Comparison of ENCODE assay signal across 16 cellular contexts in genomic region chr12:67748761-67749075, GRCh38.
DNase-seq lines count a peak whose midpoint lies in the region; ATAC-seq and TF ChIP-seq lines count a peak whose summit lies in the region.
"Had no signal": no experiment of that assay in that cellular context is flagged by ENCODE, and none has a peak within 500 bp of the region (broad histone marks: within the 10 kb centered on the region; RNA-seq: fewer than 3 reads in every experiment).

No MANE protein-coding gene starts in this region.

- H3K79me2 ChIP-seq in PC-3 (ENCODE audit: low read length), result no peaks in the 10 kb centered on the region

- no peaks in the 10 kb centered on the region for H3K9me3 ChIP-seq in Caco-2
- H3K9me3 ChIP-seq in PC-3 (ENCODE audit: low read length), result no peaks in the 10 kb centered on the region
- H3K9me3 ChIP-seq in mucosa of rectum (ENCODE audit: control insufficient read depth in 2 of 2, low read length in 2 of 2), result no peaks in the 10 kb centered on the region
- H3K9me3 ChIP-seq in thyroid gland, result no peaks in the 10 kb centered on the region
- H3K9me3 ChIP-seq: lower lobe of right lung had no signal

- peaks cover 39% of the 10 kb centered on the region for H3K4me1 ChIP-seq in Caco-2
- peaks cover 25% of the 10 kb centered on the region for H3K4me1 ChIP-seq in PC-3 (ENCODE audit: insufficient read depth, low read length)
- H3K4me1 ChIP-seq in mucosa of rectum (ENCODE audit: control insufficient read depth in 2 of 2, insufficient read depth in 2 of 2, low read length in 2 of 2), result peaks cover 6 to 36% of the 10 kb centered on the region in 2 donors
- no peaks in the 10 kb centered on the region for H3K4me1 ChIP-seq in thyroid gland
- H3K4me1 ChIP-seq: lower lobe of right lung had no signal

- no peaks in the 10 kb centered on the region for H3K27me3 Mint-ChIP-seq in Caco-2 (ENCODE audit: insufficient read depth, unreplicated experiment)
- H3K27me3 Mint-ChIP-seq in activated naive CD8-positive, alpha-beta T cell treated with anti-CD3 and anti-CD28 coated beads, Interleukin-2, amount 50 U/mL, for 24 hours, result no peaks in the 10 kb centered on the region

- H3K4me3 Mint-ChIP-seq in Caco-2 (ENCODE audit: unreplicated experiment), result peak overlapping the region; percentile 59
- no peak overlapping the region for H3K4me3 Mint-ChIP-seq in activated naive CD8-positive, alpha-beta T cell treated with anti-CD3 and anti-CD28 coated beads, Interleukin-2, amount 50 U/mL, for 24 hours
- H3K4me3 Mint-ChIP-seq: activated CD4-positive, alpha-beta T cell treated with anti-CD3 and anti-CD28 coated beads, Interleukin-2, amount 10 ng/mL, durations not matched to agents 24 days and 14 days; activated naive CD4-positive, alpha-beta T cell treated with anti-CD3 and anti-CD28 coated beads for 36 hours; GM23338; nephron had no signal

- H2AFZ ChIP-seq in PC-3 (ENCODE audit: low read length), result no peak overlapping the region
- H2AFZ ChIP-seq: GM23338 had no signal

- H4K20me1 ChIP-seq in PC-3 (ENCODE audit: low read length), result no peaks in the 10 kb centered on the region

- peaks cover 26% of the 10 kb centered on the region for H3K4me1 Mint-ChIP-seq in Caco-2 (ENCODE audit: low read depth, unreplicated experiment)
- H3K4me1 Mint-ChIP-seq in activated naive CD8-positive, alpha-beta T cell treated with anti-CD3 and anti-CD28 coated beads, Interleukin-2, amount 50 U/mL, for 24 hours, result no peaks in the 10 kb centered on the region
- H3K4me1 Mint-ChIP-seq: activated CD4-positive, alpha-beta T cell treated with anti-CD3 and anti-CD28 coated beads, Interleukin-2, amount 10 ng/mL, durations not matched to agents 24 days and 14 days; GM23338 had no signal

- peak overlapping the region; percentile 41 for H3K4me2 ChIP-seq in PC-3 (ENCODE audit: low read length)
- H3K4me2 ChIP-seq: GM23338 had no signal

- no peaks in the 10 kb centered on the region for H3K36me3 Mint-ChIP-seq in Caco-2 (ENCODE audit: insufficient read depth, unreplicated experiment)
- H3K36me3 Mint-ChIP-seq in activated naive CD8-positive, alpha-beta T cell treated with anti-CD3 and anti-CD28 coated beads, Interleukin-2, amount 50 U/mL, for 24 hours (ENCODE audit: low read depth), result peaks cover 2% of the 10 kb centered on the region

- intact Hi-C loops in Caco-2 (cut with micrococcal nuclease; ENCODE audit: unreplicated experiment) (loop anchor here (1.0 to 10.0 kb wide), 3 partner anchors 26 to 196 kb away; no protein-coding TSS in a partner anchor), PC-3 (cut with micrococcal nuclease) (loop anchor here (5.0 kb wide), 1 partner anchor 41 kb away; no protein-coding TSS in a partner anchor), thyroid gland (cut with DNase I) (no loop called here)

- no peaks in the 10 kb centered on the region for H3K9me3 Mint-ChIP-seq in Caco-2 (ENCODE audit: unreplicated experiment)
- peaks cover 4% of the 10 kb centered on the region for H3K9me3 Mint-ChIP-seq in activated naive CD8-positive, alpha-beta T cell treated with anti-CD3 and anti-CD28 coated beads, Interleukin-2, amount 50 U/mL, for 24 hours
- H3K9me3 Mint-ChIP-seq: activated CD4-positive, alpha-beta T cell treated with anti-CD3 and anti-CD28 coated beads, Interleukin-2, amount 10 ng/mL, durations not matched to agents 24 days and 14 days; nephron had no signal

- peak overlapping the region; percentile 94 for H3K27ac Mint-ChIP-seq in Caco-2 (ENCODE audit: unreplicated experiment)
- no peak overlapping the region for H3K27ac Mint-ChIP-seq in activated naive CD8-positive, alpha-beta T cell treated with anti-CD3 and anti-CD28 coated beads, Interleukin-2, amount 50 U/mL, for 24 hours
- H3K27ac Mint-ChIP-seq: activated CD4-positive, alpha-beta T cell treated with anti-CD3 and anti-CD28 coated beads, Interleukin-2, amount 10 ng/mL, durations not matched to agents 24 days and 14 days; activated naive CD4-positive, alpha-beta T cell treated with anti-CD3 and anti-CD28 coated beads for 36 hours; GM23338; nephron had no signal

- WGBS in thyroid gland, 2 donors, result 93 to 97% methylated on average over 1 of the region's 1 CpG

- CTCF ChIA-PET in Caco-2 (lab: Charles Lee) (no interaction called here), PC-3 (lab: Charles Lee) (no interaction called here)

- H3K9ac ChIP-seq in PC-3 (ENCODE audit: low read length) (no peak overlapping the region), mucosa of rectum (ENCODE audit: low read depth in 1 of 2, low read length in 2 of 2) (no peak overlapping the region)

- H3K9me2 ChIP-seq in PC-3 (replicated peaks; ENCODE audit: low read length), result no peaks in the 10 kb centered on the region

- H3K27me3 ChIP-seq in Caco-2 (replicated peaks; ENCODE audit: control insufficient read depth, insufficient read depth, low read length) (no peaks in the 10 kb centered on the region), PC-3 (ENCODE audit: low read length) (no peaks in the 10 kb centered on the region), mucosa of rectum (ENCODE audit: control insufficient read depth in 2 of 2, insufficient read depth in 2 of 2, low read length in 2 of 2) (no peaks in the 10 kb centered on the region), thyroid gland (no peaks in the 10 kb centered on the region)

- peak in 1 of 2 experiments; percentile 23 for DNase-seq in Caco-2
- DNase-seq in PC-3, result peak; percentile 74
- DNase-seq in epithelial cell of prostate (ENCODE audit: low read depth, low spot score), result peak; percentile 40
- DNase-seq in stimulated activated CD4-positive, alpha-beta T cell treated with anti-CD3 and anti-CD28 coated beads, Interleukin-2, amount 100 ng/mL, for 48 hours, result no peak
- no peak for DNase-seq in activated naive CD8-positive, alpha-beta T cell treated with anti-CD3 and anti-CD28 coated beads, Interleukin-2, amount 50 U/mL, for 24 hours
- no peak for DNase-seq in GOT3 (lab: John Stamatoyannopoulos, UW)
- DNase-seq in thyroid gland, result no peak
- DNase-seq: activated CD4-positive, alpha-beta T cell treated with anti-CD3 and anti-CD28 coated beads, Interleukin-2, amount 10 ng/mL, durations not matched to agents 24 days and 14 days; activated CD8-positive, alpha-beta memory T cell treated with anti-CD3 and anti-CD28 coated beads, Interleukin-2, amount 50 U/mL, for 48 hours; activated naive CD4-positive, alpha-beta T cell treated with anti-CD3 and anti-CD28 coated beads for 36 hours; GDM1; lower lobe of right lung; NCI-H2081 had no signal

- H3F3A ChIP-seq in PC-3 (ENCODE audit: low read length, unreplicated experiment), result no peaks in the 10 kb centered on the region

- TF ChIP-seq POLR2A in thyroid gland (IDR thresholded peaks at IDR 0.05), result no peak

- H3K36me3 ChIP-seq in Caco-2 (ENCODE audit: control insufficient read depth, insufficient read depth, low read length), result no peaks in the 10 kb centered on the region
- H3K36me3 ChIP-seq in PC-3 (ENCODE audit: low read depth, low read length), result no peaks in the 10 kb centered on the region
- H3K36me3 ChIP-seq in mucosa of rectum (ENCODE audit: control insufficient read depth in 2 of 2, insufficient read depth in 2 of 2, low read length in 2 of 2), result no peaks in the 10 kb centered on the region
- H3K36me3 ChIP-seq in thyroid gland, result no peaks in the 10 kb centered on the region
- H3K36me3 ChIP-seq: lower lobe of right lung had no signal

- ATAC-seq in PC-3, result peak; percentile 71
- no peak for ATAC-seq in activated naive CD8-positive, alpha-beta T cell treated with anti-CD3 and anti-CD28 coated beads, Interleukin-2, amount 50 U/mL, for 24 hours
- ATAC-seq: GM23338, lower lobe of right lung had no signal

- POLR2A ChIA-PET in Caco-2 (lab: Charles Lee) (no interaction called here), PC-3 (lab: Charles Lee; ENCODE audit: unreplicated experiment) (no interaction called here)

- H3K4me3 ChIP-seq in Caco-2 (ENCODE audit: low read depth, low read length) (no peak overlapping the region), PC-3 (ENCODE audit: low read length) (no peak overlapping the region), mucosa of rectum (ENCODE audit: low read length in 2 of 2) (no peak overlapping the region), thyroid gland (replicated peaks in 1 of 3) (no peak overlapping the region)
- H3K4me3 ChIP-seq: GM23338, lower lobe of right lung had no signal

- peak overlapping the region; percentile 68 for H3K27ac ChIP-seq in PC-3 (ENCODE audit: low read length)
- peak overlapping the region; percentile 72 for H3K27ac ChIP-seq in epithelial cell of prostate
- peak overlapping the region; percentile 79 to 89 for H3K27ac ChIP-seq in mucosa of rectum (ENCODE audit: low read depth in 2 of 2, low read length in 2 of 2)
- H3K27ac ChIP-seq in thyroid gland, result no peak overlapping the region
- H3K27ac ChIP-seq: lower lobe of right lung had no signal

- BruUV-seq in Caco-2 (replicated peaks; lab: Mats Ljungman, UMichigan), result no TSS peak
- BruUV-seq in PC-3 (replicated peaks; lab: Mats Ljungman, UMichigan), result no TSS peak

- TF ChIP-seq CTCF in Caco-2 (IDR thresholded peaks at IDR 0.05; ENCODE audit: insufficient read depth in 1 of 2, low read depth in 1 of 2, low read length in 1 of 2, severe bottlenecking in 1 of 2, unreplicated experiment in 1 of 2), result no peak
- no peak for TF ChIP-seq CTCF in PC-3 (conservative IDR thresholded peaks at IDR 0.05; ENCODE audit: low read depth, low read length)
- TF ChIP-seq CTCF in thyroid gland (IDR thresholded peaks at IDR 0.05), result no peak

Comparison
In these comparisons a context has a peak if more than half of its experiments do, and no peak if none do; other contexts are left out.
1. DNase-seq: peak in PC-3 (single experiment) and epithelial cell of prostate (single experiment); none in stimulated activated CD4-positive, alpha-beta T cell treated with anti-CD3 and anti-CD28 coated beads, Interleukin-2, amount 100 ng/mL, for 48 hours (0 of 2), activated naive CD8-positive, alpha-beta T cell treated with anti-CD3 and anti-CD28 coated beads, Interleukin-2, amount 50 U/mL, for 24 hours (single experiment), GOT3 (single experiment) and thyroid gland (0 of 2).
2. H3K27ac ChIP-seq: peak in PC-3 (single experiment), epithelial cell of prostate (single experiment) and mucosa of rectum (2 of 2); none in thyroid gland (0 of 3).